ENCODE assay signal across 8 cellular contexts in genomic region chr7:24572421-24573007, GRCh38. TPM values are rescaled to one million over a fixed set of nuclear protein-coding genes. Genes with fewer than 3 reads are reported as not detected.
A peak's percentile ranks its signal among the peaks of the same experiment; 100 is the strongest.
DNase-seq lines count a peak whose midpoint lies in the region; ATAC-seq and TF ChIP-seq lines count a peak whose summit lies in the region.

No MANE protein-coding gene starts in this region.

- H3K4me1 ChIP-seq in A673 (ENCODE audit: insufficient read depth, low read length, poor library complexity, severe bottlenecking) = peaks cover 21% of the 10 kb centered on the region
- H3K4me1 ChIP-seq in OCI-LY3 (ENCODE audit: low read length) = peaks cover 26% of the 10 kb centered on the region
- H3K4me1 ChIP-seq in osteoblast (ENCODE audit: insufficient read depth, low read length) = peaks cover 21% of the 10 kb centered on the region

- H3K9me3 Mint-ChIP-seq in activated naive CD8-positive, alpha-beta T cell treated with anti-CD3 and anti-CD28 coated beads for 36 hours = no peaks in the 10 kb centered on the region

- intact Hi-C loops in A673 (cut with micrococcal nuclease; ENCODE audit: unreplicated experiment) = loop anchor here (10.0 kb wide), 2 partner anchors 168 to 708 kb away; no protein-coding TSS in a partner anchor
- intact Hi-C loops in head of caudate nucleus (cut with DNase I) = no loop called here

- POLR2A ChIA-PET in A673 (lab: Charles Lee; ENCODE audit: low non-redundant PET) = interaction anchor here (0.6 kb wide), 1 partner anchor 408 kb away, joined by 3 read pairs; the partner anchor contains the start of gene OSBPL3

- DNase-seq in A673 (ENCODE audit: low spot score) (no peak), head of caudate nucleus (peak in 35 of 42 donors; percentile 11 to 80 (median 33)), osteoblast (ENCODE audit: insufficient read length, low spot score, missing footprints) (peak; percentile 93), NCI-H1930 (lab: John Stamatoyannopoulos, UW) (no peak)
- no peak for DNase-seq in activated naive CD8-positive, alpha-beta T cell treated with anti-CD3 and anti-CD28 coated beads for 36 hours

- no peaks in the 10 kb centered on the region for H3K9me3 ChIP-seq in A673 (ENCODE audit: low read depth, low read length, poor library complexity, severe bottlenecking)
- H3K9me3 ChIP-seq in OCI-LY3 (ENCODE audit: insufficient read depth, low read length) = no peaks in the 10 kb centered on the region
- no peaks in the 10 kb centered on the region for H3K9me3 ChIP-seq in osteoblast (ENCODE audit: low read depth, low read length)

- H3K79me2 ChIP-seq in OCI-LY3 (ENCODE audit: low read length) (peaks cover 38% of the 10 kb centered on the region), osteoblast (ENCODE audit: insufficient read depth, low read length) (peaks cover 37% of the 10 kb centered on the region)

- peak overlapping the region; percentile 82 for H2AFZ ChIP-seq in OCI-LY3 (ENCODE audit: low read depth, low read length)
- peak overlapping the region; percentile 93 for H2AFZ ChIP-seq in osteoblast (ENCODE audit: low read length)

- peaks cover 6% of the 10 kb centered on the region for H4K20me1 ChIP-seq in OCI-LY3 (ENCODE audit: insufficient read depth, low read length)
- H4K20me1 ChIP-seq in osteoblast (ENCODE audit: insufficient read depth, low read length) = peaks cover 18% of the 10 kb centered on the region

- no TSS peak for BruUV-seq in A673 (replicated peaks; lab: Mats Ljungman, UMichigan)

- no peak overlapping the region for H3K27ac ChIP-seq in A673 (ENCODE audit: low read depth, low read length, poor library complexity, severe bottlenecking)
- H3K27ac ChIP-seq in OCI-LY3 (ENCODE audit: low read length) = no peak overlapping the region
- peak overlapping the region; percentile 36 for H3K27ac ChIP-seq in osteoblast (ENCODE audit: low read depth, low read length)

- H3K4me3 ChIP-seq in A673 (ENCODE audit: low read depth, low read length, poor library complexity, severe bottlenecking) = peak overlapping the region; percentile 70
- H3K4me3 ChIP-seq in OCI-LY3 (ENCODE audit: low read length) = peak overlapping the region; percentile 85
- peak overlapping the region; percentile 91 for H3K4me3 ChIP-seq in osteoblast (ENCODE audit: insufficient read depth, low read length)

- ATAC-seq in GM18867 (IDR thresholded peaks at IDR 0.05; ENCODE audit: unreplicated experiment) (peak; percentile 23), GM18868 (IDR thresholded peaks at IDR 0.05; ENCODE audit: unreplicated experiment) (no peak)

- H3K4me2 ChIP-seq in OCI-LY3 (ENCODE audit: low read length) = peak overlapping the region; percentile 91
- peak overlapping the region; percentile 92 for H3K4me2 ChIP-seq in osteoblast (ENCODE audit: insufficient read depth, low read length)

- no peaks in the 10 kb centered on the region for H3K36me3 Mint-ChIP-seq in activated naive CD8-positive, alpha-beta T cell treated with anti-CD3 and anti-CD28 coated beads for 36 hours

- peaks cover 22% of the 10 kb centered on the region for H3K27me3 Mint-ChIP-seq in activated naive CD8-positive, alpha-beta T cell treated with anti-CD3 and anti-CD28 coated beads for 36 hours

- peaks cover 33% of the 10 kb centered on the region for H3K4me1 Mint-ChIP-seq in activated naive CD8-positive, alpha-beta T cell treated with anti-CD3 and anti-CD28 coated beads for 36 hours

- H3K36me3 ChIP-seq in A673 (ENCODE audit: insufficient read depth, low read length, poor library complexity, severe bottlenecking) (no peaks in the 10 kb centered on the region), OCI-LY3 (replicated peaks; ENCODE audit: low read depth, low read length) (no peaks in the 10 kb centered on the region), osteoblast (ENCODE audit: insufficient read depth, low read length) (no peaks in the 10 kb centered on the region)

- CTCF ChIA-PET in A673 (lab: Charles Lee) = no interaction called here

- peak overlapping the region; percentile 50 for H3K9ac ChIP-seq in OCI-LY3 (ENCODE audit: low read length)

- H3K27me3 ChIP-seq in A673 (replicated peaks; ENCODE audit: insufficient read depth, low read depth, low read length, poor library complexity) (peaks cover 4% of the 10 kb centered on the region), OCI-LY3 (ENCODE audit: low read depth, low read length) (peaks cover 41% of the 10 kb centered on the region), osteoblast (ENCODE audit: insufficient read depth, low read length) (peaks cover 15% of the 10 kb centered on the region)

- H3K4me3 Mint-ChIP-seq in activated naive CD8-positive, alpha-beta T cell treated with anti-CD3 and anti-CD28 coated beads for 36 hours = peak overlapping the region; percentile 80

- peak overlapping the region; percentile 77 for H3K27ac Mint-ChIP-seq in activated naive CD8-positive, alpha-beta T cell treated with anti-CD3 and anti-CD28 coated beads for 36 hours

- no peak for TF ChIP-seq CTCF in A673 (conservative IDR thresholded peaks at IDR 0.05; ENCODE audit: low read depth, low read length)
- TF ChIP-seq CTCF in OCI-LY3 (IDR thresholded peaks at IDR 0.05; ENCODE audit: low read depth, low read length) = no peak
- no peak for TF ChIP-seq CTCF in osteoblast (IDR thresholded peaks at IDR 0.05; ENCODE audit: extremely low read depth, low read depth, low read length)

RNA-seq across cellular contexts. Expression of gene PALS2, which starts 0.7 kb away (rescaled TPM):
- total RNA-seq in A673 (2021) = 65.3 and 68.4 TPM in 2 replicates
- total RNA-seq in activated naive CD8-positive, alpha-beta T cell treated with anti-CD3 and anti-CD28 coated beads for 36 hours = 10 to 100 TPM; 38.5 to 40.9 TPM
- 53.3 and 63.3 TPM in 2 replicates for total RNA-seq in osteoblast

Comparison
In these comparisons a context has a peak if more than half of its experiments do, and no peak if none do; other contexts are left out.
1. DNase-seq: peak in head of caudate nucleus (35 of 42) and osteoblast (single experiment); none in A673 (single experiment), activated naive CD8-positive, alpha-beta T cell treated with anti-CD3 and anti-CD28 coated beads for 36 hours (single experiment) and NCI-H1930 (0 of 2).
2. Peak in every context shown above with its lines, with median percentiles within 50 percentile points of each other: H3K4me3 ChIP-seq.